Comparison of ENCODE assay signal across 8 cellular contexts in the genomic region with DNA sequence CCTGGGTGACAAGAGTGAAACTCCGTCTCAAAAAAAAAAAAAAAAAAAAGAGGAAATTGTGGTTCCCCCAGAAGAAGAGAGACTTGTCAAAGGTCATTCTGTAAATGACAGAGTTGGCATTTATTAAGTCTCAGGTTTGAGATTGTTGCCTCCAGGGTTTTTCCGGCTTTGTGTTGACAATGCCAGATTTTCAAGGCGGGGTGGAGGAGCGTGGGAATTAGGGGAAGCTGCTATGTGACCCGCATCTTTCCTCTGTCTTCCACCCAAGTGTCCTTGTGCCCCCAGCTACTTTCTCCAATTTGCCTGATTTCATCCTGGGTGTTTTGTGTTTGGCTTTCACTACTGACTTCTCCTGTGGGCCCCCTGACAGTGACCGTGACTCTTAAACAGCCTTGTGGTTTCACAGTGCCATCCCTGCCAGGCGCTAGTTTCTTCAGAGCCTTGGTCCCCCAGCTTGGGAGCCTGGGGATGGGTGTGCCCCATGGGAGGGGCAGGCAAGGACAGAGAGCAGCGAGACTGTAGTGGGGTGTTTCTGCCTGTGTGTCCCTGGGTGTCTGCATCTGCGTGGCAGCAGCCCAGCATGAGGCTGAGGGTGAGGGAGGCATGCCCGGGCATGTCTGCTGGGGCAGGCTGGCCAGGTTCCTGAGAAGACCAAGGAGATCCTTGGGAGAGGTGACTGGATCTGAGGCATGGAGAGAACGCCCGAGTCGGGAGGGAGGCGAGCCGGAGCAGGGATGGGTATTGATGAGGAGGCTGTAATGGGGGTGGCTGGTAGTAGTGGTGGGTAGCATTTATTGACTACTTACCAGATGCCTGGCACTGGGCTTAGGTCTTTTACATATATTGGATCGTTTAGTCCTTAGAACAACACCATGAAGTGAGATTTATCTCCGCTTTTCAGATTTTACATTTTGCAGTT. TPM values are rescaled to one million over a fixed set of nuclear protein-coding genes. Genes with fewer than 3 reads are reported as not detected.
A peak's percentile ranks its signal among the peaks of the same experiment; 100 is the strongest.
DNase-seq lines count a peak whose midpoint lies in the region; ATAC-seq, FAIRE-seq and TF ChIP-seq lines count a peak whose summit lies in the region.

No MANE protein-coding gene starts in this region.

- H3K9me3 ChIP-seq in HUES48 (ENCODE audit: control insufficient read depth, insufficient read depth, low read length) (no peaks in the 10 kb centered on the region), H1 (ENCODE audit: insufficient read depth in 2 of 2, low read depth in 1 of 2, low read length in 1 of 2) (no peaks in the 10 kb centered on the region)

- peak overlapping the region; percentile 10 for H3K4me3 Mint-ChIP-seq in natural killer cell

- no peaks in the 10 kb centered on the region for H3K79me1 ChIP-seq in H1 (ENCODE audit: low read depth, low read length)

- CTCF ChIA-PET in H1 (lab: Charles Lee; ENCODE audit: partially characterized antibody): interaction anchor here (0.6 to 2.5 kb wide), 17 partner anchors 8 to 861 kb away, joined by 3 to 12 read pairs (median 3); no protein-coding TSS in a partner anchor

- H4K91ac ChIP-seq in H1 (replicated peaks; ENCODE audit: insufficient read length, low read length): peak overlapping the region; percentile 82

- H3K18ac ChIP-seq in H1 (ENCODE audit: extremely low read depth, low read length): peak overlapping the region; percentile 88

- no peak for FAIRE-seq in H1 (lab: Jason Lieb, UNC)

- TF ChIP-seq CTCF in H1 (IDR thresholded peaks at IDR 0.05; ENCODE audit: control extremely low read depth in 1 of 3, insufficient read depth in 1 of 3, low read depth in 1 of 3, low read length in 3 of 3) (no peak), natural killer cell (IDR thresholded peaks at IDR 0.05) (no peak)

- H2BK15ac ChIP-seq in H1 (ENCODE audit: low read length): peak overlapping the region; percentile 97; the same call in 1 of the 2 replicates

- H4K20me1 ChIP-seq in H1 (replicated peaks in 1 of 2; ENCODE audit: control insufficient read depth in 1 of 2, insufficient read depth in 2 of 2, low read length in 2 of 2): no peaks in the 10 kb centered on the region

- H3K9ac ChIP-seq in HUES48 (ENCODE audit: low read depth, low read length) (peak overlapping the region; percentile 36; the same call in 1 of the 2 replicates), H1 (replicated peaks in 1 of 4; ENCODE audit: extremely low read depth in 1 of 4, low read depth in 3 of 4, low read length in 3 of 4) (no peak overlapping the region; a peak in 2 of 7 replicates)

- ATAC-seq in GM19468 (IDR thresholded peaks at IDR 0.05; ENCODE audit: extremely low read depth, unreplicated experiment): peak; percentile 30
- ATAC-seq in SK-N-SH treated with all-trans-retinoic acid at 6 μM for 48 hours: peak; percentile 61
- peak; percentile 45 to 59 (median 52) for ATAC-seq in natural killer cell

- H3K23ac ChIP-seq in H1 (ENCODE audit: insufficient read length): no peak overlapping the region

- no peak overlapping the region for H3K4me3 ChIP-seq in HUES48 (ENCODE audit: low read depth, low read length)
- H3K4me3 ChIP-seq in H1 (ENCODE audit: extremely low read depth in 1 of 4, insufficient read depth in 2 of 4, low read depth in 3 of 4, low read length in 4 of 4): no peak overlapping the region

- no peak for TF ChIP-seq RAD21 in H1 (IDR thresholded peaks at IDR 0.05 in 1 of 2, conservative IDR thresholded peaks at IDR 0.05 in 1 of 2; ENCODE audit: low read depth in 2 of 2, low read length in 2 of 2)

- no peak overlapping the region for H3K27ac ChIP-seq in HUES48 (ENCODE audit: low read depth, low read length)
- peak overlapping the region; percentile 61 for H3K27ac ChIP-seq in H1 (ENCODE audit: low read depth, low read length)

- H3K9me3 Mint-ChIP-seq in natural killer cell: no peaks in the 10 kb centered on the region

- peak overlapping the region; percentile 83; the same call in 1 of the 2 replicates for H4K8ac ChIP-seq in H1 (ENCODE audit: extremely low read depth, insufficient read depth, low read length)

- H3K79me2 ChIP-seq in H1 (ENCODE audit: control insufficient read depth in 1 of 2, insufficient read depth in 2 of 2, low read length in 2 of 2): no peaks in the 10 kb centered on the region

- H2BK12ac ChIP-seq in H1 (ENCODE audit: low read depth, low read length): peak overlapping the region; percentile 63

- H3K56ac ChIP-seq in H1 (replicated peaks; ENCODE audit: insufficient read length, low read depth, low read length): peak overlapping the region; percentile 32

- H2AFZ ChIP-seq in H1 (ENCODE audit: low read length): no peak overlapping the region

- peak overlapping the region; percentile 85 for H2BK120ac ChIP-seq in H1 (replicated peaks; ENCODE audit: low read depth, low read length)

- no peaks in the 10 kb centered on the region for H3K36me3 Mint-ChIP-seq in natural killer cell

- no peak for TF ChIP-seq EP300 in H1 (IDR thresholded peaks at IDR 0.05; ENCODE audit: borderline replicate concordance in 1 of 2, low read depth in 2 of 2, low read length in 2 of 2)

- DNase-seq in GF-D8 (lab: John Stamatoyannopoulos, UW): peak; percentile 32
- DNase-seq in H1 (ENCODE audit: low read depth in 1 of 2, low spot score in 2 of 2): no peak
- DNase-seq in natural killer cell: no peak
- no peak for DNase-seq in effector CD8-positive, alpha-beta T cell (lab: John Stamatoyannopoulos, UW)
- DNase-seq in cerebellar nuclear complex (lab: John Stamatoyannopoulos, UW): no peak

- H3K4me1 Mint-ChIP-seq in natural killer cell: peaks cover 47 to 61% of the 10 kb centered on the region in 2 donors

- H3K27me3 ChIP-seq in HUES48 (ENCODE audit: control insufficient read depth, insufficient read depth, low read length): 0 out of 2 replicates have a peak, but pooled peaks cover 2% of the 10 kb centered on the region
- H3K27me3 ChIP-seq in H1 (replicated peaks in 1 of 4; ENCODE audit: control insufficient read depth in 3 of 4, extremely low read depth in 1 of 4, insufficient read depth in 3 of 4, low read length in 3 of 4): no peaks in the 10 kb centered on the region; a peak in 1 of 7 replicates

- intact Hi-C loops in natural killer cell (cut with micrococcal nuclease): no loop called here

- H3K4ac ChIP-seq in H1 (replicated peaks; ENCODE audit: insufficient read length, low read depth, low read length): peak overlapping the region; percentile 91

- no peak; a peak in 1 of 3 replicates for TF ChIP-seq POLR2A in H1 (IDR thresholded peaks at IDR 0.05; ENCODE audit: control extremely low read depth in 1 of 2, low read depth in 2 of 2, low read length in 2 of 2)

- H3K27me3 Mint-ChIP-seq in natural killer cell (ENCODE audit: low read depth in 2 of 2): no peaks in the 10 kb centered on the region

- POLR2A ChIA-PET in H1 (lab: Charles Lee; ENCODE audit: partially characterized antibody): interaction anchor here (1.1 to 1.3 kb wide), 2 partner anchors 31 to 46 kb away, joined by 3 to 5 read pairs; no protein-coding TSS in a partner anchor

- peak overlapping the region; percentile 2; the same call in 1 of the 2 replicates for H2AK5ac ChIP-seq in H1 (ENCODE audit: low read depth, low read length)

- peaks cover 5% of the 10 kb centered on the region; the same call in 1 of the 2 replicates for H3K23me2 ChIP-seq in H1 (ENCODE audit: low read depth, low read length)

- 88% methylated on average over 16 of the region's 17 CpGs; no CpG with 5 or more reads in 1 of the 2 experiments for WGBS in H1 (ENCODE audit: extremely low coverage in 1 of 2, insufficient coverage in 1 of 2, insufficient read length in 1 of 2, insufficient replicate concordance in 2 of 2, low coverage in 1 of 2, low lambda C conversion rate in 2 of 2, missing lambda C conversion rate in 1 of 2), 2 experiments

- no peak overlapping the region for H3K4me2 ChIP-seq in H1 (ENCODE audit: insufficient read depth in 1 of 2, low read depth in 2 of 2, low read length in 2 of 2)

- peak overlapping the region; percentile 69 to 77 for H3K27ac Mint-ChIP-seq in natural killer cell

- peak overlapping the region; percentile 99; the same call in 1 of the 2 replicates for H2BK5ac ChIP-seq in H1 (ENCODE audit: low read depth, low read length)

- H2BK20ac ChIP-seq in H1 (ENCODE audit: low read length): peak overlapping the region; percentile 99; the same call in 1 of the 2 replicates

- H3K36me3 ChIP-seq in HUES48 (ENCODE audit: control insufficient read depth, insufficient read depth, low read length) (no peaks in the 10 kb centered on the region), H1 (ENCODE audit: control insufficient read depth in 2 of 4, insufficient read depth in 4 of 4, low read length in 3 of 4) (no peaks in the 10 kb centered on the region)

- H3K14ac ChIP-seq in H1 (ENCODE audit: insufficient read length): no peak overlapping the region

- H3K4me1 ChIP-seq in HUES48 (ENCODE audit: control insufficient read depth, insufficient read depth, low read length) (peaks cover 27% of the 10 kb centered on the region), H1 (replicated peaks in 1 of 4; ENCODE audit: control insufficient read depth in 3 of 4, insufficient read depth in 4 of 4, low read length in 3 of 4) (peaks cover 13 to 24% (median 19%) of the 10 kb centered on the region in 4 experiments)

- H4K5ac ChIP-seq in H1 (ENCODE audit: insufficient read length, low read depth, low read length): peak overlapping the region; percentile 82

TF ChIP-seq in SK-N-SH treated with all-trans-retinoic acid at 6 μM for 48 hours, 23 proteins besides CTCF, POLR2A, EP300 and RAD21 (continues in another document):
- no peak for TF ChIP-seq ISL1 (CRISPR knock-in tag; IDR thresholded peaks at IDR 0.05)
- peak; percentile 100 for TF ChIP-seq OSR1 (CRISPR knock-in tag; IDR thresholded peaks at IDR 0.05)
- peak; percentile 72; the same call in 1 of the 2 replicates for TF ChIP-seq RARB (CRISPR knock-in tag; IDR thresholded peaks at IDR 0.05)

TF ChIP-seq in H1, 55 proteins besides CTCF, POLR2A, EP300 and RAD21 (continues in another document):
- no peak for TF ChIP-seq TBP (IDR thresholded peaks at IDR 0.05; ENCODE audit: low read depth, low read length)
- TF ChIP-seq TAF1 (IDR thresholded peaks at IDR 0.05; ENCODE audit: low read depth, low read length): 0 out of 2 replicates have a peak, but pooled peaks have one; percentile 6
- TF ChIP-seq MAFK (IDR thresholded peaks at IDR 0.05; ENCODE audit: low read depth, low read length): no peak
- no peak for TF ChIP-seq PHF8 (conservative IDR thresholded peaks at IDR 0.05; ENCODE audit: low read depth, low read length)

RNA-seq across cellular contexts. Expression of a gene that starts 46.3 kb away (rescaled TPM):
- total RNA-seq in H1 (2021; fragmentation: NEBNext Ultra II Directional; extraction: Animal tissue kit (Norgen Biotek cat#: 25700)): 7.1 and 7.7 TPM in 2 replicates
- polyA plus RNA-seq in H1 (2011; rRNA removed): 3.5 and 4.3 TPM in 2 replicates
- 5.5 TPM for polyA plus RNA-seq in H1 (2011; cell fraction: cytosol; rRNA removed)
- polyA plus RNA-seq in H1 (2011; cell fraction: nucleus; rRNA removed): 6.0 TPM
- polyA plus RNA-seq in H1 (2012, experiment 1 of 2): 7.1 to 7.5 TPM (median 7.2 TPM) in 4 replicates
- polyA plus RNA-seq in H1 (2012, experiment 2 of 2): 6.3 TPM
- polyA plus RNA-seq in H1 (2013, experiment 1 of 2): 3.4 TPM
- 3.4 TPM for polyA plus RNA-seq in H1 (2013, experiment 2 of 2)
- polyA minus RNA-seq in H1 (2011; rRNA and poly(A)+ RNA removed): 3.2 and 4.0 TPM in 2 replicates
- 6.9 TPM for polyA minus RNA-seq in H1 (2011; cell fraction: cytosol; rRNA and poly(A)+ RNA removed)
- 14.5 TPM for polyA minus RNA-seq in H1 (2011; cell fraction: nucleus; rRNA and poly(A)+ RNA removed)
- 100 to 1,000 TPM; 118 to 164 (median 150) TPM for total RNA-seq in natural killer cell

Comparison
In these comparisons a context has a peak if more than half of its experiments do, and no peak if none do; other contexts are left out.
1. RNA of a gene that starts 46.3 kb away (total RNA-seq): 118 to 164 TPM in natural killer cell; 7.1 to 7.7 TPM in H1; every median in the first group is over 10 times any median in the second.
2. Peak in every context shown above with its lines, with median percentiles within 50 percentile points of each other: ATAC-seq.